9 cellular contexts compared by ENCODE assay signal in genomic region chr17:77478281-77478680, GRCh38.
DNase-seq lines count a peak whose midpoint lies in the region; ATAC-seq and TF ChIP-seq lines count a peak whose summit lies in the region.
"Had no signal": no experiment of that assay in that cellular context is flagged by ENCODE, and none has a peak within 500 bp of the region (broad histone marks: within the 10 kb centered on the region; RNA-seq: fewer than 3 reads in every experiment).

No MANE protein-coding gene starts in this region.

- in situ Hi-C loops in mammary epithelial cell (cut with MboI; ENCODE audit: low sequenced_read_pairs in 2 of 2) (no loop called here), ACHN (cut with HindIII; ENCODE audit: low pct_ligation_motif_present, low pct_unique_long_range_greater_than_20kb, low sequenced_read_pairs) (no loop called here)

- H3K36me3 Mint-ChIP-seq in nephron (ENCODE audit: low read depth): peaks cover 7% of the 10 kb centered on the region

- no peak overlapping the region for H3K4me2 ChIP-seq in mammary epithelial cell (ENCODE audit: insufficient read depth, low read depth, low read length)

- H3K9me3 Mint-ChIP-seq in nephron: no peaks in the 10 kb centered on the region

- no peaks in the 10 kb centered on the region for H3K27me3 ChIP-seq in right atrium auricular region
- H3K27me3 ChIP-seq in mammary epithelial cell (ENCODE audit: insufficient read depth, low read length): no peaks in the 10 kb centered on the region
- H3K27me3 ChIP-seq in uterus: no peaks in the 10 kb centered on the region

- peak overlapping the region in 1 of 2 donors; percentile 76 for H3K27ac ChIP-seq in right atrium auricular region
- H3K27ac ChIP-seq in mammary epithelial cell (ENCODE audit: insufficient read depth, low read depth, low read length): peak overlapping the region; percentile 87
- peak overlapping the region; percentile 82 to 93 for H3K27ac ChIP-seq in uterus

- no peak for ATAC-seq in Right ventricle myocardium superior (ENCODE audit: poor library complexity)
- no peak for ATAC-seq in HG03039 (IDR thresholded peaks at IDR 0.05; ENCODE audit: unreplicated experiment)
- no peak for ATAC-seq in HG02973 (IDR thresholded peaks at IDR 0.05; ENCODE audit: unreplicated experiment)

- 89% methylated on average over 13 of the region's 16 CpGs for WGBS in mammary epithelial cell (ENCODE audit: low coverage, missing lambda C conversion rate)

- H3K4me3 ChIP-seq in right atrium auricular region (no peak overlapping the region), mammary epithelial cell (replicated peaks in 1 of 3; ENCODE audit: insufficient read depth in 1 of 3, low read depth in 2 of 3, low read length in 3 of 3) (no peak overlapping the region), uterus (no peak overlapping the region)

- H2AFZ ChIP-seq in mammary epithelial cell (ENCODE audit: low read depth, low read length): no peak overlapping the region

- no peak overlapping the region for H3K4me3 Mint-ChIP-seq in nephron

- peak overlapping the region; percentile 48 for H3K9ac ChIP-seq in mammary epithelial cell (ENCODE audit: insufficient read depth, low read length)

- peaks cover 0 to 53% of the 10 kb centered on the region in 2 donors for H3K4me1 ChIP-seq in right atrium auricular region
- peaks cover 71% of the 10 kb centered on the region for H3K4me1 ChIP-seq in mammary epithelial cell (ENCODE audit: insufficient read depth, low read length)
- H3K4me1 ChIP-seq in uterus: peaks cover 23 to 63% of the 10 kb centered on the region in 2 donors

- no TSS peak for BruUV-seq in mammary epithelial cell (replicated peaks; lab: Mats Ljungman, UMichigan)

- peaks cover 92% of the 10 kb centered on the region for H3K79me2 ChIP-seq in mammary epithelial cell (ENCODE audit: insufficient read depth, low read length)

- peaks cover 5% of the 10 kb centered on the region for H4K20me1 ChIP-seq in mammary epithelial cell (ENCODE audit: insufficient read depth, low read length)

- no peaks in the 10 kb centered on the region for H3K27me3 Mint-ChIP-seq in nephron (ENCODE audit: low read depth)

- dilution Hi-C loops in mammary epithelial cell (cut with HindIII; ENCODE audit: low sequenced_read_pairs): no loop called here

- peaks cover 68% of the 10 kb centered on the region for H3K4me1 Mint-ChIP-seq in nephron

- intact Hi-C loops in Right ventricle myocardium superior (cut with DNase I) (no loop called here), mammary epithelial cell (cut with micrococcal nuclease) (no loop called here), uterus (cut with DNase I; ENCODE audit: low total_unique reads) (no loop called here)

- TF ChIP-seq CTCF in right atrium auricular region (IDR thresholded peaks at IDR 0.05) (no peak), mammary epithelial cell (conservative IDR thresholded peaks at IDR 0.05 in 1 of 2, IDR thresholded peaks at IDR 0.05 in 1 of 2; ENCODE audit: extremely low read depth in 1 of 2, insufficient read depth in 1 of 2, low read depth in 1 of 2, low read length in 2 of 2) (no peak), nephron (IDR thresholded peaks at IDR 0.05; ENCODE audit: unreplicated experiment in 3 of 3) (no peak), uterus (IDR thresholded peaks at IDR 0.05) (no peak)

- H3K36me3 ChIP-seq in right atrium auricular region (peaks cover 14% of the 10 kb centered on the region), mammary epithelial cell (ENCODE audit: insufficient read depth, low read length) (peaks cover 3% of the 10 kb centered on the region), uterus (no peaks in the 10 kb centered on the region)

- DNase-seq in Right ventricle myocardium superior: peak; percentile 22
- DNase-seq in right atrium auricular region (ENCODE audit: low spot score): no peak
- DNase-seq in mammary epithelial cell: no peak
- no peak for DNase-seq in uterus
- no peak for DNase-seq in ACHN
- DNase-seq: activated CD4-positive, CD25-positive, alpha-beta regulatory T cell had no signal

- H3K9me3 ChIP-seq in right atrium auricular region (no peaks in the 10 kb centered on the region), mammary epithelial cell (replicated peaks; ENCODE audit: insufficient read depth, low read length) (no peaks in the 10 kb centered on the region), uterus (no peaks in the 10 kb centered on the region)

- TF ChIP-seq POLR2A in uterus (IDR thresholded peaks at IDR 0.05): no peak

- peak overlapping the region in 2 of 3 experiments; percentile 94 to 97 for H3K27ac Mint-ChIP-seq in nephron

- CTCF ChIA-PET in mammary epithelial cell (lab: Charles Lee; ENCODE audit: low non-redundant PET): interaction anchor here (0.8 kb wide), 1 partner anchor 1260 kb away, joined by 6 read pairs; no protein-coding TSS in a partner anchor
